ENCODE assay signal across 8 cellular contexts in genomic region chr11:126305699-126306098, GRCh38. TPM values are rescaled to one million over a fixed set of nuclear protein-coding genes. Genes with fewer than 3 reads are reported as not detected.
DNase-seq lines count a peak whose midpoint lies in the region; ATAC-seq and TF ChIP-seq lines count a peak whose summit lies in the region.

No MANE protein-coding gene starts in this region.

- H3K9me3 ChIP-seq in neural progenitor cell (ENCODE audit: low read depth) (no peaks in the 10 kb centered on the region), A673 (ENCODE audit: low read depth, low read length, poor library complexity, severe bottlenecking) (no peaks in the 10 kb centered on the region)

- CTCF ChIA-PET in activated CD4-positive, alpha-beta T cell treated with anti-CD3 and anti-CD28 coated beads for 36 hours (lab: Charles Lee) = interaction anchor here (0.5 to 1.6 kb wide), 4 partner anchors 13 to 402 kb away, joined by 3 to 6 read pairs (median 4); no protein-coding TSS in a partner anchor
- CTCF ChIA-PET in A673 (lab: Charles Lee) = no interaction called here

- H3K79me2 ChIP-seq in neural progenitor cell (ENCODE audit: low read depth) = peaks cover 23% of the 10 kb centered on the region

- no peak overlapping the region for H2AFZ ChIP-seq in neural progenitor cell (replicated peaks)

- H3K27ac Mint-ChIP-seq in activated CD4-positive, alpha-beta T cell treated with anti-CD3 and anti-CD28 coated beads for 36 hours = peak overlapping the region; percentile 77
- H3K27ac Mint-ChIP-seq in neural progenitor cell = peak overlapping the region; percentile 36

- no peaks in the 10 kb centered on the region for H3K27me3 Mint-ChIP-seq in activated CD4-positive, alpha-beta T cell treated with anti-CD3 and anti-CD28 coated beads for 36 hours
- peaks cover 2% of the 10 kb centered on the region for H3K27me3 Mint-ChIP-seq in neural progenitor cell (ENCODE audit: insufficient read depth, low read depth)

- H3K9me3 Mint-ChIP-seq in activated CD4-positive, alpha-beta T cell treated with anti-CD3 and anti-CD28 coated beads for 36 hours (ENCODE audit: low read depth) = no peaks in the 10 kb centered on the region
- peaks cover 4% of the 10 kb centered on the region for H3K9me3 Mint-ChIP-seq in neural progenitor cell

- peaks cover 22% of the 10 kb centered on the region for H3K36me3 Mint-ChIP-seq in activated CD4-positive, alpha-beta T cell treated with anti-CD3 and anti-CD28 coated beads for 36 hours (ENCODE audit: low read depth)
- peaks cover 15% of the 10 kb centered on the region for H3K36me3 Mint-ChIP-seq in neural progenitor cell

- peak overlapping the region; percentile 66 for H3K4me3 Mint-ChIP-seq in activated CD4-positive, alpha-beta T cell treated with anti-CD3 and anti-CD28 coated beads for 36 hours
- H3K4me3 Mint-ChIP-seq in neural progenitor cell = peak overlapping the region; percentile 39

- POLR2A ChIA-PET in activated CD4-positive, alpha-beta T cell treated with anti-CD3 and anti-CD28 coated beads for 36 hours (lab: Charles Lee) = interaction anchor here (0.8 kb wide), 1 partner anchor 33 kb away, joined by 4 read pairs; no protein-coding TSS in a partner anchor
- POLR2A ChIA-PET in A673 (lab: Charles Lee; ENCODE audit: low non-redundant PET) = no interaction called here

- no peak overlapping the region for H3K9ac ChIP-seq in neural progenitor cell

- no peaks in the 10 kb centered on the region for H4K20me1 ChIP-seq in neural progenitor cell (ENCODE audit: low read depth)

- H3F3A ChIP-seq in neural progenitor cell (ENCODE audit: low read depth) = no peaks in the 10 kb centered on the region

- peak; percentile 52 for DNase-seq in activated CD4-positive, alpha-beta T cell treated with anti-CD3 and anti-CD28 coated beads for 36 hours
- DNase-seq in activated CD4-positive, alpha-beta T cell treated with anti-CD3 and anti-CD28 coated beads for 1 hour = no peak
- peak; percentile 47 for DNase-seq in NAMALWA (ENCODE audit: low spot score)
- DNase-seq in neural progenitor cell (ENCODE audit: low spot score) = no peak
- no peak for DNase-seq in A673 (ENCODE audit: low spot score)
- no peak for DNase-seq in HT-29 (ENCODE audit: low spot score)
- DNase-seq in nucleus accumbens (lab: John Stamatoyannopoulos, UW) = no peak

- BruUV-seq in A673 (replicated peaks; lab: Mats Ljungman, UMichigan) = no TSS peak

- intact Hi-C loops in activated CD4-positive, alpha-beta T cell treated with anti-CD3 and anti-CD28 coated beads for 36 hours (cut with DNase I, micrococcal nuclease) = loop anchor here in 1 of 2 experiments (10.0 kb wide), 1 partner anchor 1039 kb away; no protein-coding TSS in a partner anchor
- intact Hi-C loops in A673 (cut with micrococcal nuclease; ENCODE audit: unreplicated experiment) = no loop called here

- no peak overlapping the region for H3K4me3 ChIP-seq in neural progenitor cell
- H3K4me3 ChIP-seq in A673 (ENCODE audit: low read depth, low read length, poor library complexity, severe bottlenecking) = no peak overlapping the region

- H3K36me3 ChIP-seq in neural progenitor cell = no peaks in the 10 kb centered on the region
- H3K36me3 ChIP-seq in A673 (ENCODE audit: insufficient read depth, low read length, poor library complexity, severe bottlenecking) = no peaks in the 10 kb centered on the region

- no peak overlapping the region for H3K4me2 ChIP-seq in neural progenitor cell

- H3K27ac ChIP-seq in neural progenitor cell (no peak overlapping the region), A673 (ENCODE audit: low read depth, low read length, poor library complexity, severe bottlenecking) (no peak overlapping the region)

- ATAC-seq in activated CD4-positive, alpha-beta T cell treated with anti-CD3 and anti-CD28 coated beads for 36 hours = peak; percentile 57
- ATAC-seq in HG02623 (IDR thresholded peaks at IDR 0.05; ENCODE audit: unreplicated experiment) = peak; percentile 51

- peaks cover 32% of the 10 kb centered on the region for H3K4me1 Mint-ChIP-seq in activated CD4-positive, alpha-beta T cell treated with anti-CD3 and anti-CD28 coated beads for 36 hours
- H3K4me1 Mint-ChIP-seq in neural progenitor cell = peaks cover 20% of the 10 kb centered on the region

- TF ChIP-seq CTCF in neural progenitor cell (IDR thresholded peaks at IDR 0.05) = no peak
- no peak for TF ChIP-seq CTCF in A673 (conservative IDR thresholded peaks at IDR 0.05; ENCODE audit: low read depth, low read length)

- H3K27me3 ChIP-seq in neural progenitor cell (no peaks in the 10 kb centered on the region), A673 (replicated peaks; ENCODE audit: insufficient read depth, low read depth, low read length, poor library complexity) (no peaks in the 10 kb centered on the region)

- H3K4me1 ChIP-seq in neural progenitor cell = peaks cover 4% of the 10 kb centered on the region
- H3K4me1 ChIP-seq in A673 (ENCODE audit: insufficient read depth, low read length, poor library complexity, severe bottlenecking) = peaks cover 4% of the 10 kb centered on the region

RNA-seq across cellular contexts. Expression of gene DCPS, which starts 1.8 kb away (rescaled TPM):
- 10 to 100 TPM; 29.7 to 39.3 TPM for total RNA-seq in activated CD4-positive, alpha-beta T cell treated with anti-CD3 and anti-CD28 coated beads for 36 hours
- total RNA-seq in neural progenitor cell (ENCODE audit: low replicate concordance) (18.6 and 20.7 TPM in 2 replicates), A673 (2021) (31.2 and 38.4 TPM in 2 replicates)
- 51.0 and 63.2 TPM in 2 replicates for total RNA-seq in HT-29 (2014; rRNA removed; shearing (Covaris generic))

RNA-seq across cellular contexts. Expression of gene TIRAP, which starts 22.8 kb away (rescaled TPM):
- total RNA-seq in activated CD4-positive, alpha-beta T cell treated with anti-CD3 and anti-CD28 coated beads for 36 hours = 1 to 10 TPM; 5.3 to 7.5 TPM
- 4.6 and 5.3 TPM in 2 replicates for total RNA-seq in neural progenitor cell (ENCODE audit: low replicate concordance)
- total RNA-seq in A673 (2021) = 11.3 and 14.5 TPM in 2 replicates
- 11.6 and 12.3 TPM in 2 replicates for total RNA-seq in HT-29 (2014; rRNA removed; shearing (Covaris generic))

RNA-seq across cellular contexts. Expression of gene FOXRED1, which starts 36.7 kb away (rescaled TPM):
- total RNA-seq in activated CD4-positive, alpha-beta T cell treated with anti-CD3 and anti-CD28 coated beads for 36 hours = 10 to 100 TPM; 39.0 to 43.7 TPM
- total RNA-seq in neural progenitor cell (ENCODE audit: low replicate concordance) = 25.8 and 50.5 TPM in 2 replicates
- 72.6 and 76.1 TPM in 2 replicates for total RNA-seq in A673 (2021)
- total RNA-seq in HT-29 (2014; rRNA removed; shearing (Covaris generic)) = 38.2 and 42.6 TPM in 2 replicates

RNA-seq across cellular contexts. Expression of gene SRPRA, which starts 37.0 kb away (rescaled TPM):
- total RNA-seq in activated CD4-positive, alpha-beta T cell treated with anti-CD3 and anti-CD28 coated beads for 36 hours = 100 to 1,000 TPM; 131 to 139 TPM
- 40.0 and 58.1 TPM in 2 replicates for total RNA-seq in neural progenitor cell (ENCODE audit: low replicate concordance)
- 123 and 136 TPM in 2 replicates for total RNA-seq in A673 (2021)
- total RNA-seq in HT-29 (2014; rRNA removed; shearing (Covaris generic)) = 125 and 126 TPM in 2 replicates

RNA-seq across cellular contexts. Expression of gene ST3GAL4, which starts 49.8 kb away (rescaled TPM):
- 1 to 10 TPM; 7.5 to 9.1 TPM for total RNA-seq in activated CD4-positive, alpha-beta T cell treated with anti-CD3 and anti-CD28 coated beads for 36 hours
- total RNA-seq in neural progenitor cell (ENCODE audit: low replicate concordance) (13.0 and 17.9 TPM in 2 replicates), A673 (2021) (26.4 and 29.9 TPM in 2 replicates)
- 140 and 158 TPM in 2 replicates for total RNA-seq in HT-29 (2014; rRNA removed; shearing (Covaris generic))

Comparison
In these comparisons a context has a peak if more than half of its experiments do, and no peak if none do; other contexts are left out.
1. DNase-seq: peak in activated CD4-positive, alpha-beta T cell treated with anti-CD3 and anti-CD28 coated beads for 36 hours (single experiment) and NAMALWA (single experiment); none in activated CD4-positive, alpha-beta T cell treated with anti-CD3 and anti-CD28 coated beads for 1 hour (single experiment), neural progenitor cell (single experiment), A673 (single experiment), HT-29 (single experiment) and nucleus accumbens (0 of 56).